Comparison of ENCODE assay signal across 19 cellular contexts in the genomic region with DNA sequence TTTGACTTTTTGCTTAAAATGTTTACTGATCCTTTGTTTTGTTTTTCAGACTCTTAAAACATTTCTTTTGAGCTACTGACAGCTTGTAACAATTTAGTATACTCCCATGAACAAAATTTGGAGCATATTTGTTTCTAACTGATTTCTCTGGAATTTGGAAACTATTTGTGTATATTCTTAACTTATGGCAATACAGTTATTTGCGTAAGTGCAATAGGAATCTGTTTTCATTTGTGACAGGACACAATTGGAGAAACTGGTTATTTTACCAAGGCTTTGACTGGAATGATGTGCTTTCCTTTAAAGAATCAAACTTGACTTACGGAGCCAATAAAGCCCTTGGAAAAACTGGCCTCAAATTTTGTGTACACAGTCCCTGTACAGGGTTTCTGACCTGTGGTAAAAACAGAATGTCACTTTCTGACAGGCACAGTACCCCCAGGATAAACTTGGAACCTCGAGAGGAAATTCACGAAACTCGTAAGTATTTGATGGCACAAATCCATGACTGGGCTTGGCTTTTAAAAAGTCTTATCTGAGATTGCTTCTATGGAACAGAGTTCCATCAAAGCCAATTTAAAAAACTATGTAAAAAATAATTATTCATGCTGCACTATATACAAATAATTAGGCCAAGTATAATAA.
A peak's percentile ranks its signal among the peaks of the same experiment; 100 is the strongest.
DNase-seq lines count a peak whose midpoint lies in the region; ATAC-seq and TF ChIP-seq lines count a peak whose summit lies in the region.
"Had no signal": no experiment of that assay in that cellular context is flagged by ENCODE, and none has a peak within 500 bp of the region (broad histone marks: within the 10 kb centered on the region; RNA-seq: fewer than 3 reads in every experiment).

No MANE protein-coding gene starts in this region.

- no peak overlapping the region for H3K4me2 ChIP-seq in mammary epithelial cell (ENCODE audit: insufficient read depth, low read depth, low read length)

- no peaks in the 10 kb centered on the region for H4K20me1 ChIP-seq in mammary epithelial cell (ENCODE audit: insufficient read depth, low read length)

- TF ChIP-seq CTCF in breast epithelium (IDR thresholded peaks at IDR 0.05) (no peak), mammary epithelial cell (conservative IDR thresholded peaks at IDR 0.05 in 1 of 2, IDR thresholded peaks at IDR 0.05 in 1 of 2; ENCODE audit: extremely low read depth in 1 of 2, insufficient read depth in 1 of 2, low read depth in 1 of 2, low read length in 2 of 2) (no peak), choroid plexus epithelial cell (conservative IDR thresholded peaks at IDR 0.05; ENCODE audit: low read depth, low read length) (no peak), gastroesophageal sphincter (IDR thresholded peaks at IDR 0.05) (no peak), testis (IDR thresholded peaks at IDR 0.05) (no peak), foreskin fibroblast (IDR thresholded peaks at IDR 0.05; ENCODE audit: low read depth, low read length) (no peak), psoas muscle (IDR thresholded peaks at IDR 0.05) (no peak)

- H3K4me3 ChIP-seq in breast epithelium (peak overlapping the region in 1 of 3 donors; percentile 12), mammary epithelial cell (replicated peaks in 1 of 3; ENCODE audit: insufficient read depth in 1 of 3, low read depth in 2 of 3, low read length in 3 of 3) (no peak overlapping the region), choroid plexus epithelial cell (ENCODE audit: low read depth, low read length) (no peak overlapping the region), gastroesophageal sphincter (no peak overlapping the region), testis (no peak overlapping the region), foreskin fibroblast (ENCODE audit: low read depth in 1 of 2, low read length in 2 of 2) (no peak overlapping the region), psoas muscle (no peak overlapping the region)

- H3K9me3 ChIP-seq in breast epithelium (no peaks in the 10 kb centered on the region), mammary epithelial cell (replicated peaks; ENCODE audit: insufficient read depth, low read length) (no peaks in the 10 kb centered on the region), gastroesophageal sphincter (no peaks in the 10 kb centered on the region), testis (no peaks in the 10 kb centered on the region), psoas muscle (no peaks in the 10 kb centered on the region)
- H3K9me3 ChIP-seq: BE2C had no signal

- ATAC-seq in gastroesophageal sphincter: peak; percentile 57
- ATAC-seq in psoas muscle: no peak
- ATAC-seq: HepG2, PC-3 had no signal

- dilution Hi-C loops in mammary epithelial cell (cut with HindIII; ENCODE audit: low sequenced_read_pairs): no loop called here

- H3K9ac ChIP-seq in mammary epithelial cell (ENCODE audit: insufficient read depth, low read length): no peak overlapping the region

- CTCF ChIA-PET in mammary epithelial cell (lab: Charles Lee; ENCODE audit: low non-redundant PET): no interaction called here

- in situ Hi-C loops in mammary epithelial cell (cut with MboI; ENCODE audit: low sequenced_read_pairs in 2 of 2): no loop called here

- BruUV-seq in mammary epithelial cell (replicated peaks; lab: Mats Ljungman, UMichigan): no TSS peak

- no peak for DNase-seq in breast epithelium (ENCODE audit: low spot score in 2 of 2)
- DNase-seq in mammary epithelial cell: no peak
- peak; percentile 5 for DNase-seq in choroid plexus epithelial cell (ENCODE audit: low read depth)
- peak; percentile 23 for DNase-seq in testis
- DNase-seq in NCI-H774 (lab: John Stamatoyannopoulos, UW): no peak
- DNase-seq in foreskin fibroblast: no peak
- DNase-seq in psoas muscle: no peak
- DNase-seq: BE2C; CD4-positive, alpha-beta T cell; DMS79; HFFc6; KG1; NCI-H1436 treated with DMSO at 0.1 percent for 48 hours; NCI-H2029 treated with DMSO at 0.1 percent for 48 hours; NCI-H748 treated with DMSO at 0.1 percent for 48 hours; PC-3 had no signal

- H3K4me1 ChIP-seq in breast epithelium (peaks cover 0 to 7% of the 10 kb centered on the region in 2 donors), mammary epithelial cell (ENCODE audit: insufficient read depth, low read length) (peaks cover 11% of the 10 kb centered on the region), gastroesophageal sphincter (peaks cover 3 to 45% (median 5%) of the 10 kb centered on the region in 3 donors), testis (peaks cover 52% of the 10 kb centered on the region), psoas muscle (no peaks in the 10 kb centered on the region)
- H3K4me1 ChIP-seq: BE2C had no signal

- H3K27me3 ChIP-seq in breast epithelium (no peaks in the 10 kb centered on the region), mammary epithelial cell (ENCODE audit: insufficient read depth, low read length) (no peaks in the 10 kb centered on the region), gastroesophageal sphincter (no peaks in the 10 kb centered on the region), testis (no peaks in the 10 kb centered on the region), psoas muscle (ENCODE audit: insufficient read depth in 3 of 3, low read length in 2 of 3) (no peaks in the 10 kb centered on the region)
- H3K27me3 ChIP-seq: BE2C had no signal

- no peak overlapping the region for H2AFZ ChIP-seq in mammary epithelial cell (ENCODE audit: low read depth, low read length)

- H3K36me3 ChIP-seq in breast epithelium (no peaks in the 10 kb centered on the region), mammary epithelial cell (ENCODE audit: insufficient read depth, low read length) (no peaks in the 10 kb centered on the region), gastroesophageal sphincter (no peaks in the 10 kb centered on the region), testis (ENCODE audit: low read depth, missing control alignments) (no peaks in the 10 kb centered on the region), psoas muscle (ENCODE audit: insufficient read depth in 1 of 2, low read depth in 1 of 2) (no peaks in the 10 kb centered on the region)
- H3K36me3 ChIP-seq: BE2C had no signal

- intact Hi-C loops in breast epithelium (cut with DNase I; ENCODE audit: low total_unique reads) (no loop called here), mammary epithelial cell (cut with micrococcal nuclease) (no loop called here), testis (cut with DNase I; ENCODE audit: low total_unique reads) (no loop called here), psoas muscle (cut with DNase I) (no loop called here)

- H3K27ac ChIP-seq in breast epithelium (peak overlapping the region; percentile 46 to 55), mammary epithelial cell (ENCODE audit: insufficient read depth, low read depth, low read length) (no peak overlapping the region), gastroesophageal sphincter (peak overlapping the region; percentile 1 to 39 (median 30)), testis (peak overlapping the region in 1 of 2 donors; percentile 46), psoas muscle (no peak overlapping the region)
- H3K27ac ChIP-seq: 22Rv1 had no signal

- WGBS in mammary epithelial cell (ENCODE audit: low coverage, missing lambda C conversion rate): 68% methylated on average over 5 of the region's 5 CpGs
- 15 to 16% methylated on average over 4 of the region's 5 CpGs for WGBS in gastroesophageal sphincter (ENCODE audit: low coverage in 1 of 2), 2 donors
- 26 to 37% methylated on average over 5 of the region's 5 CpGs for WGBS in testis, 2 donors
- 40 to 44% (median 40%) methylated on average over 5 of the region's 5 CpGs for whole genome bisulfite sequencing in psoas muscle, 3 donors

- TF ChIP-seq POLR2A in breast epithelium (IDR thresholded peaks at IDR 0.05) (no peak), gastroesophageal sphincter (IDR thresholded peaks at IDR 0.05) (no peak), testis (IDR thresholded peaks at IDR 0.05) (no peak)

- TF ChIP-seq EP300 in gastroesophageal sphincter (IDR thresholded peaks at IDR 0.05): no peak

- no peaks in the 10 kb centered on the region for H3K79me2 ChIP-seq in mammary epithelial cell (ENCODE audit: insufficient read depth, low read length)

Comparison
In these comparisons a context has a peak if more than half of its experiments do, and no peak if none do; other contexts are left out.
1. H3K27ac ChIP-seq: peak in breast epithelium (2 of 2) and gastroesophageal sphincter (4 of 4); none in mammary epithelial cell (single experiment) and psoas muscle (single experiment).
2. DNase-seq: peak in choroid plexus epithelial cell (single experiment) and testis (single experiment); none in breast epithelium (0 of 2), mammary epithelial cell (single experiment), NCI-H774 (single experiment), foreskin fibroblast (0 of 2) and psoas muscle (0 of 2).